In the genomic region with DNA sequence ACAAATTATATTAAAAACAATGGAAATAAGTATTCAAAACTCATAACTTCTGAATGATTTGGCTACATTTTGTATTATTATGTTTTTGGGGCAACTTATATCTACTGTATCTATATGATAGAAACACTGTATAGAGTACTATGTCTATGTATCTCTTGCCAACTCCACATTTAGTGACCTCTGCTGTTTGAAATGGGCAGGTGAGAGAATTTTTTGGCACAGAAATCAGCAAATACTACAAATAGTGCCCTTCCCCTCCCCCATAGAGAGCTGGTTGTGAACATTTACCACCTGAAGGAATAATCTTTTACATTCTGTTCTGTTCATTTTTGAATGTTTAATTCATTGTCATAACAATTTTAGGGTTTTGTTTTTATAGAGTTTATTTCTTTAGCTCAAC, we compare ENCODE assay signal across 11 cellular contexts.
A peak's percentile ranks its signal among the peaks of the same experiment; 100 is the strongest.
DNase-seq lines count a peak whose midpoint lies in the region; ATAC-seq, FAIRE-seq and TF ChIP-seq lines count a peak whose summit lies in the region.
"Had no signal": no experiment of that assay in that cellular context is flagged by ENCODE, and none has a peak within 500 bp of the region (broad histone marks: within the 10 kb centered on the region; RNA-seq: fewer than 3 reads in every experiment).

No MANE protein-coding gene starts in this region.

- no peaks in the 10 kb centered on the region for H3K9me3 ChIP-seq in pancreas
- H3K9me3 ChIP-seq in left ventricle myocardium inferior (replicated peaks): no peaks in the 10 kb centered on the region

- no peak overlapping the region for H3K4me2 ChIP-seq in GM23338
- H3K4me2 ChIP-seq: smooth muscle cell had no signal

- peaks cover 6% of the 10 kb centered on the region; the same call in 1 of the 3 replicates for H3K4me1 Mint-ChIP-seq in GM23338

- H3K36me3 ChIP-seq in GM23338 (ENCODE audit: insufficient read depth) (no peaks in the 10 kb centered on the region), bronchial epithelial cell (ENCODE audit: control insufficient read depth, insufficient read depth, low read length) (no peaks in the 10 kb centered on the region), pancreas (no peaks in the 10 kb centered on the region), left ventricle myocardium inferior (no peaks in the 10 kb centered on the region)

- H3K36me3 Mint-ChIP-seq in GM23338 (ENCODE audit: low read depth): no peaks in the 10 kb centered on the region

- H3K4me1 ChIP-seq in GM23338 (ENCODE audit: insufficient read depth) (no peaks in the 10 kb centered on the region), pancreas (no peaks in the 10 kb centered on the region), left ventricle myocardium inferior (peaks cover 38% of the 10 kb centered on the region)

- no peak overlapping the region for H2AFZ ChIP-seq in GM23338

- intact Hi-C loops in pancreas (cut with DNase I) (no loop called here), left ventricle myocardium inferior (cut with micrococcal nuclease) (no loop called here)

- H3K9me3 Mint-ChIP-seq in GM23338: no peaks in the 10 kb centered on the region

- no peak; a peak in 1 of 4 replicates for TF ChIP-seq CTCF in GM23338 (conservative IDR thresholded peaks at IDR 0.05; ENCODE audit: low read depth in 2 of 2)
- TF ChIP-seq CTCF in bronchial epithelial cell (IDR thresholded peaks at IDR 0.05; ENCODE audit: insufficient read depth, low read length, severe bottlenecking): no peak
- TF ChIP-seq CTCF in pancreas (IDR thresholded peaks at IDR 0.05): no peak
- no peak for TF ChIP-seq CTCF in left ventricle myocardium inferior (IDR thresholded peaks at IDR 0.05; ENCODE audit: borderline replicate concordance)

- no peaks in the 10 kb centered on the region for H3F3A ChIP-seq in GM23338 (replicated peaks; ENCODE audit: low read depth)

- H3K27ac Mint-ChIP-seq in GM23338: no peak overlapping the region

- no peak overlapping the region for H3K4me3 Mint-ChIP-seq in GM23338

- DNase-seq in GM23338 (ENCODE audit: low spot score): peak; percentile 30
- peak; percentile 25 for DNase-seq in NCI-H1105 (lab: John Stamatoyannopoulos, UW)
- peak; percentile 51 for DNase-seq in bronchial epithelial cell (ENCODE audit: low read depth)
- DNase-seq in pancreas: no peak
- DNase-seq in left ventricle myocardium inferior: no peak
- DNase-seq in NCI-H2107 treated with DMSO at 0.1 percent for 48 hours (lab: John Stamatoyannopoulos, UW; ENCODE audit: unreplicated experiment): no peak
- DNase-seq: activated CD4-positive, alpha-beta T cell treated with anti-CD3 and anti-CD28 coated beads for 1 hour; mesenchymal stem cell; nucleus accumbens had no signal

- no peak for FAIRE-seq in bronchial epithelial cell (lab: Jason Lieb, UNC)
- no peak for FAIRE-seq in pancreas (lab: Jason Lieb, UNC)

- H3K27me3 ChIP-seq in GM23338 (ENCODE audit: insufficient read depth) (no peaks in the 10 kb centered on the region), bronchial epithelial cell (ENCODE audit: control insufficient read depth, insufficient read depth, low read length) (no peaks in the 10 kb centered on the region), pancreas (no peaks in the 10 kb centered on the region), left ventricle myocardium inferior (ENCODE audit: low read depth) (no peaks in the 10 kb centered on the region)

- H3K27ac ChIP-seq in GM23338 (ENCODE audit: low read depth) (no peak overlapping the region), pancreas (no peak overlapping the region), left ventricle myocardium inferior (replicated peaks) (no peak overlapping the region)

- no peak for ATAC-seq in GM23338
- ATAC-seq in pancreas: peak in 3 of 4 donors; percentile 60 to 70 (median 70)
- no peak for ATAC-seq in HG03196 (IDR thresholded peaks at IDR 0.05; ENCODE audit: unreplicated experiment)

- no peaks in the 10 kb centered on the region for H3K9me2 ChIP-seq in GM23338 (ENCODE audit: insufficient read depth)

- no peaks in the 10 kb centered on the region for H4K20me1 ChIP-seq in GM23338 (replicated peaks; ENCODE audit: insufficient read depth)

- no peaks in the 10 kb centered on the region for H3K27me3 Mint-ChIP-seq in GM23338 (ENCODE audit: insufficient read depth, low read depth, poor library complexity)

- no peaks in the 10 kb centered on the region for H3K79me2 ChIP-seq in GM23338 (replicated peaks; ENCODE audit: insufficient read depth)

- H3K4me3 ChIP-seq in GM23338 (no peak overlapping the region), bronchial epithelial cell (ENCODE audit: low read depth, low read length) (no peak overlapping the region), pancreas (no peak overlapping the region), left ventricle myocardium inferior (no peak overlapping the region)
- H3K4me3 ChIP-seq: smooth muscle cell had no signal

TF ChIP-seq in GM23338, 12 proteins besides CTCF, POLR2A, EP300 and RAD21:
- TF ChIP-seq JUNB (IDR thresholded peaks at IDR 0.05; ENCODE audit: unreplicated experiment) (no peak), ZNF114 (CRISPR knock-in tag; IDR thresholded peaks at IDR 0.05) (no peak), ETS1 (IDR thresholded peaks at IDR 0.05) (no peak), EZH2 (IDR thresholded peaks at IDR 0.05; ENCODE audit: low read depth, unreplicated experiment) (no peak), NANOG (IDR thresholded peaks at IDR 0.05; ENCODE audit: borderline replicate concordance) (no peak), ZNF331 (CRISPR knock-in tag; IDR thresholded peaks at IDR 0.05; ENCODE audit: low read depth) (no peak), ZNF462 (CRISPR knock-in tag; IDR thresholded peaks at IDR 0.05) (no peak), STAT1 (IDR thresholded peaks at IDR 0.05; ENCODE audit: unreplicated experiment) (no peak), POLR2AphosphoS5 (IDR thresholded peaks at IDR 0.05; ENCODE audit: low read depth) (no peak)

Comparison
In these comparisons a context has a peak if more than half of its experiments do, and no peak if none do; other contexts are left out.
1. ATAC-seq: peak in pancreas (3 of 4); none in GM23338 (single experiment) and HG03196 (single experiment).
2. DNase-seq: peak in GM23338 (single experiment), NCI-H1105 (single experiment) and bronchial epithelial cell (single experiment); none in pancreas (0 of 6), left ventricle myocardium inferior (single experiment) and NCI-H2107 treated with DMSO at 0.1 percent for 48 hours (single experiment).